ENCODE assay signal across 22 cellular contexts in the genomic region with DNA sequence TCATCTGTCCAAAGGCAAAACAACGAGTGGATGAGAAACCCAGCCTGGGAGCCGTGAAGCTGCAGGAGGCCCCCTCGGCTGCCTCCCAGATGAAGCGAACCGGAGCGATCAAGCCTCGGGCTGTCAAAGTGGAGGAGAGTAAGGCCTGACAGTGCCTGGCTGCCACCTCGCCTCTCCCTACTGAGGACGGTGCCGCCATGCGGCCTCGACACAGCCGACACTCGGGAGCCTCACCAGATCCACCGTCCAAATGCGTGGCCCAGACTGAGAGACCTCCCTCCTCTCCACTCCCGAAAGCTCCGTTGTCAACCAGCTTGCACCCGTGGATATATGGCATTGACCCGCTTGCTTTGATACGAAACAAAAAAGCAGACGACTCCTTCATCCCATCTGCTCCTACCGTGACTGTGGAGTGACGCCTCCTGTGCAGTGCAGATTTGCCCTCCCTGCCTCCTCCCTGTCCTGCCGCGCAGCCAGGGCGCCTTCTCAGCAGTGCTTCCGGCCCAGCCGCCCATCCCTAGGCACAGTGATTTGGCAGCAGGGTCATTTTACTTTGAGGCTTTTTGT. TPM values are rescaled to one million over a fixed set of nuclear protein-coding genes. Genes with fewer than 3 reads are reported as not detected.
"Had no signal": no experiment of that assay in that cellular context is flagged by ENCODE, and none has a peak within 500 bp of the region (broad histone marks: within the 10 kb centered on the region; RNA-seq: fewer than 3 reads in every experiment).

No MANE protein-coding gene starts in this region.

- H3K27me3 Mint-ChIP-seq: activated naive CD8-positive, alpha-beta T cell; dendritic cell treated with granulocyte-macrophage colony-stimulating factor and Interleukin-4, amounts not matched to agents 40 ng/mL and 50 ng/mL, for 4 days; natural killer cell treated with Interleukin-12 subunit alpha and Interleukin-12 subunit beta and Interleukin-15 and Interleukin-18, amount 100 ng/mL, for 72 hours; stimulated activated naive CD8-positive, alpha-beta T cell treated with anti-CD3 and anti-CD28 coated beads, Interleukin-15, Interleukin-2, amounts not matched to agents 100 ng/mL and 50 ng/mL, for 24 hours; T-cell had no signal

- H3K27me3 ChIP-seq: hepatocyte, tibial nerve had no signal

- DNase-seq: activated CD4-positive, alpha-beta T cell treated with anti-CD3 and anti-CD28 coated beads for 1 hour; activated CD4-positive, alpha-beta T cell treated with anti-CD3 and anti-CD28 coated beads, Interleukin-2, amount 50 U/mL, for 4 hours; effector CD8-positive, alpha-beta T cell; foreskin fibroblast; nucleus accumbens; retina; stimulated activated CD4-positive, alpha-beta T cell treated with anti-CD3 and anti-CD28 coated beads, Interleukin-12 subunit alpha, Interleukin-12 subunit beta, amount 100 ng/mL, for 4 hours; stimulated activated CD4-positive, alpha-beta T cell treated with anti-CD3 and anti-CD28 coated beads, Interleukin-1b, Interleukin-23, amount 100 ng/mL, for 48 hours; stimulated activated CD8-positive, alpha-beta memory T cell treated with anti-CD3 and anti-CD28 coated beads, Interleukin-4, amount 100 ng/mL, for 48 hours; T-cell had no signal

- H3K9me3 Mint-ChIP-seq: dendritic cell treated with granulocyte-macrophage colony-stimulating factor and Interleukin-4, amounts not matched to agents 40 ng/mL and 50 ng/mL, for 4 days; natural killer cell treated with Interleukin-12 subunit alpha and Interleukin-12 subunit beta and Interleukin-15 and Interleukin-18, amount 100 ng/mL, for 72 hours; stimulated activated naive CD8-positive, alpha-beta T cell treated with anti-CD3 and anti-CD28 coated beads, Interleukin-15, Interleukin-2, amounts not matched to agents 100 ng/mL and 50 ng/mL, for 24 hours; T-cell had no signal

- H3K4me3 ChIP-seq: hepatocyte, tibial nerve had no signal

- ATAC-seq: natural killer cell treated with Interleukin-12 subunit alpha and Interleukin-12 subunit beta and Interleukin-15 and Interleukin-18, amount 100 ng/mL, for 72 hours; T-cell had no signal

- H3K9me3 ChIP-seq: tibial nerve had no signal

- FAIRE-seq: bronchial epithelial cell, urothelium cell line had no signal

- H3K27ac Mint-ChIP-seq: activated naive CD8-positive, alpha-beta T cell; dendritic cell treated with granulocyte-macrophage colony-stimulating factor and Interleukin-4, amounts not matched to agents 40 ng/mL and 50 ng/mL, for 4 days; natural killer cell treated with Interleukin-12 subunit alpha and Interleukin-12 subunit beta and Interleukin-15 and Interleukin-18, amount 100 ng/mL, for 72 hours; stimulated activated naive CD8-positive, alpha-beta T cell treated with anti-CD3 and anti-CD28 coated beads, Interleukin-15, Interleukin-2, amounts not matched to agents 100 ng/mL and 50 ng/mL, for 24 hours had no signal

- H3K27ac ChIP-seq: epithelial cell of prostate, hepatocyte, tibial nerve had no signal

- H3K4me3 Mint-ChIP-seq: activated naive CD8-positive, alpha-beta T cell; dendritic cell treated with granulocyte-macrophage colony-stimulating factor and Interleukin-4, amounts not matched to agents 40 ng/mL and 50 ng/mL, for 4 days; natural killer cell treated with Interleukin-12 subunit alpha and Interleukin-12 subunit beta and Interleukin-15 and Interleukin-18, amount 100 ng/mL, for 72 hours; stimulated activated naive CD8-positive, alpha-beta T cell treated with anti-CD3 and anti-CD28 coated beads, Interleukin-15, Interleukin-2, amounts not matched to agents 100 ng/mL and 50 ng/mL, for 24 hours; T-cell had no signal

RNA-seq across cellular contexts. Expression of a gene that starts 49.5 kb away (rescaled TPM):
- total RNA-seq: bronchial epithelial cell; chondrocyte; glomerular endothelial cell; lower leg skin; natural killer cell treated with Interleukin-12 subunit alpha and Interleukin-12 subunit beta and Interleukin-15 and Interleukin-18, amount 100 ng/mL, for 72 hours; T-cell; tibial nerve had no signal
